In the genomic region with DNA sequence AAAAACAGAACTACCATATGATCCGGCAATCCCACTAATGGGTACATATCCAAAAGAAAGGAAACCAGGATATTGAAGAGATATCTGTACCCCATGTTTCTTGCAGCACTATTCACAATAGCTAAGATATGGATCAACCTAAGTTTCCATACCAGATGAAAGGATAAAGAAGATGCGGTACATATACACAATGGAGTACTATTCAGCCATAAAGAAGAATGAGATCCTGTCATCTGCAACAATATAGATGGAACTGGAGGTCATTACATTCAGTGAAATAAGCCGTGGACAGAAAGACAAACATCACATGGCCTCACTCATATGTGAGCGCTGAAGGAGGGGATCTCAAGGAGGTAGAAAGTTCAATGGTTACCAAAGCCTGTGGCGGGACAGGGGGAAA, we compare ENCODE assay signal across 14 cellular contexts. TPM values are rescaled to one million over a fixed set of nuclear protein-coding genes. Genes with fewer than 3 reads are reported as not detected.
A peak's percentile ranks its signal among the peaks of the same experiment; 100 is the strongest.
DNase-seq lines count a peak whose midpoint lies in the region; ATAC-seq and TF ChIP-seq lines count a peak whose summit lies in the region.
"Had no signal": no experiment of that assay in that cellular context is flagged by ENCODE, and none has a peak within 500 bp of the region (broad histone marks: within the 10 kb centered on the region; RNA-seq: fewer than 3 reads in every experiment).

No MANE protein-coding gene starts in this region.

- no peak for TF ChIP-seq CTCF in A673 (conservative IDR thresholded peaks at IDR 0.05; ENCODE audit: low read depth, low read length)
- no peak for TF ChIP-seq CTCF in CD4-positive, alpha-beta T cell (IDR thresholded peaks at IDR 0.05)
- no peak for TF ChIP-seq CTCF in neural crest cell (conservative IDR thresholded peaks at IDR 0.05)
- no peak for TF ChIP-seq CTCF in heart left ventricle (IDR thresholded peaks at IDR 0.05)

- H3K9me3 Mint-ChIP-seq in CD4-positive, alpha-beta T cell, result no peaks in the 10 kb centered on the region
- no peaks in the 10 kb centered on the region for H3K9me3 Mint-ChIP-seq in activated T-helper 2 cell treated with anti-CD3 and anti-CD28 coated beads, Interferon-gamma antibody, Interleukin-2, Interleukin-4, amounts not matched to agents 10 μg/mL and 5 μg/mL and 100 μg/mL, durations not matched to agents 14 hours and 24 hours and 36 hours
- peaks cover 10% of the 10 kb centered on the region for H3K9me3 Mint-ChIP-seq in neural crest cell
- H3K9me3 Mint-ChIP-seq: CD4-positive, alpha-beta memory T cell had no signal

- no peak for ATAC-seq in CD4-positive, alpha-beta T cell (ENCODE audit: poor library complexity)
- no peak for ATAC-seq in heart left ventricle
- no peak for ATAC-seq in HG02623 (IDR thresholded peaks at IDR 0.05; ENCODE audit: unreplicated experiment)
- ATAC-seq: GM12878 had no signal

- peak overlapping the region; percentile 81 for H3K4me3 Mint-ChIP-seq in CD4-positive, alpha-beta T cell
- H3K4me3 Mint-ChIP-seq in activated T-helper 2 cell treated with anti-CD3 and anti-CD28 coated beads, Interferon-gamma antibody, Interleukin-2, Interleukin-4, amounts not matched to agents 10 μg/mL and 5 μg/mL and 100 μg/mL, durations not matched to agents 14 hours and 24 hours and 36 hours (ENCODE audit: low read depth), result peak overlapping the region; percentile 20
- H3K4me3 Mint-ChIP-seq in neural crest cell, result peak overlapping the region; percentile 79

- no peak for DNase-seq in A673 (ENCODE audit: low spot score)
- no peak for DNase-seq in CD4-positive, alpha-beta T cell
- no peak for DNase-seq in activated T-helper 2 cell treated with anti-CD3 and anti-CD28 coated beads, Interferon-gamma antibody, Interleukin-2, Interleukin-4, amounts not matched to agents 10 μg/mL and 5 μg/mL and 100 μg/mL, durations not matched to agents 14 hours and 24 hours and 36 hours (ENCODE audit: low spot score)
- no peak for DNase-seq in neural crest cell (ENCODE audit: low read depth, low spot score)
- no peak for DNase-seq in heart left ventricle
- no peak for DNase-seq in nucleus accumbens (lab: John Stamatoyannopoulos, UW)
- DNase-seq: GDM1, NCI-H1092, NCI-H510A had no signal

- intact Hi-C loops in A673 (cut with micrococcal nuclease; ENCODE audit: unreplicated experiment), result no loop called here
- intact Hi-C loops in CD4-positive, alpha-beta T cell (cut with DNase I, micrococcal nuclease), result loop anchor here (5.0 to 10.0 kb wide), 11 partner anchors 89 to 1594 kb away; a partner anchor contains a TSS
- intact Hi-C loops in activated T-helper 2 cell treated with anti-CD3 and anti-CD28 coated beads, Interferon-gamma antibody, Interleukin-2, Interleukin-4, amounts not matched to agents 10 μg/mL and 5 μg/mL and 100 μg/mL, durations not matched to agents 14 hours and 24 hours and 36 hours (cut with micrococcal nuclease), result loop anchor here (5.0 kb wide), 1 partner anchor 1516 kb away; a partner anchor contains a TSS
- intact Hi-C loops in heart left ventricle (cut with DNase I), result loop anchor here in 6 of 10 donors (5.0 to 10.0 kb wide), 5 partner anchors 89 to 276 kb away; a partner anchor contains a TSS

- CTCF ChIA-PET in A673 (lab: Charles Lee), result no interaction called here
- CTCF ChIA-PET in CD4-positive, alpha-beta T cell (lab: Charles Lee), result no interaction called here

- TSS peak; percentile 11 for BruUV-seq in A673 (replicated peaks; lab: Mats Ljungman, UMichigan)

- H3K4me1 ChIP-seq in A673 (ENCODE audit: insufficient read depth, low read length, poor library complexity, severe bottlenecking) (peaks cover 6% of the 10 kb centered on the region), heart left ventricle (peaks cover 0 to 25% (median 11%) of the 10 kb centered on the region in 12 donors)
- H3K4me1 ChIP-seq: SJCRH30 had no signal

- POLR2A ChIA-PET in A673 (lab: Charles Lee; ENCODE audit: low non-redundant PET), result no interaction called here
- POLR2A ChIA-PET in CD4-positive, alpha-beta T cell (lab: Charles Lee), result no interaction called here

- H3K27ac ChIP-seq in A673 (ENCODE audit: low read depth, low read length, poor library complexity, severe bottlenecking) (no peak overlapping the region), heart left ventricle (no peak overlapping the region)
- H3K27ac ChIP-seq in CD4-positive, alpha-beta T cell (ENCODE audit: low read depth, low read length), result no peak overlapping the region
- H3K27ac ChIP-seq: SJCRH30 had no signal

- H3K36me3 ChIP-seq in A673 (ENCODE audit: insufficient read depth, low read length, poor library complexity, severe bottlenecking) (no peaks in the 10 kb centered on the region), heart left ventricle (no peaks in the 10 kb centered on the region)
- H3K36me3 ChIP-seq: MG63, SJCRH30 had no signal

- H3K4me3 ChIP-seq in A673 (ENCODE audit: low read depth, low read length, poor library complexity, severe bottlenecking) (no peak overlapping the region), heart left ventricle (no peak overlapping the region)
- H3K4me3 ChIP-seq: GM12878, MG63, SJCRH30 had no signal

- H3K27me3 Mint-ChIP-seq in CD4-positive, alpha-beta T cell, result no peaks in the 10 kb centered on the region
- H3K27me3 Mint-ChIP-seq in activated T-helper 2 cell treated with anti-CD3 and anti-CD28 coated beads, Interferon-gamma antibody, Interleukin-2, Interleukin-4, amounts not matched to agents 10 μg/mL and 5 μg/mL and 100 μg/mL, durations not matched to agents 14 hours and 24 hours and 36 hours (ENCODE audit: low read depth), result no peaks in the 10 kb centered on the region
- no peaks in the 10 kb centered on the region for H3K27me3 Mint-ChIP-seq in neural crest cell (ENCODE audit: low read depth)
- H3K27me3 Mint-ChIP-seq: CD4-positive, alpha-beta memory T cell had no signal

- 93 to 98% (median 96%) methylated on average over 5 of the region's 5 CpGs for WGBS in heart left ventricle, 4 donors

- no peaks in the 10 kb centered on the region for H3K27me3 ChIP-seq in A673 (replicated peaks; ENCODE audit: insufficient read depth, low read depth, low read length, poor library complexity)
- no peaks in the 10 kb centered on the region for H3K27me3 ChIP-seq in CD4-positive, alpha-beta T cell (ENCODE audit: control insufficient read depth, insufficient read depth, low read length)
- no peaks in the 10 kb centered on the region for H3K27me3 ChIP-seq in heart left ventricle
- H3K27me3 ChIP-seq: MG63, SJCRH30 had no signal

- no peak for TF ChIP-seq POLR2A in heart left ventricle (IDR thresholded peaks at IDR 0.05)

- H3K27ac Mint-ChIP-seq in CD4-positive, alpha-beta T cell, result peak overlapping the region; percentile 53
- H3K27ac Mint-ChIP-seq in activated T-helper 2 cell treated with anti-CD3 and anti-CD28 coated beads, Interferon-gamma antibody, Interleukin-2, Interleukin-4, amounts not matched to agents 10 μg/mL and 5 μg/mL and 100 μg/mL, durations not matched to agents 14 hours and 24 hours and 36 hours, result no peak overlapping the region
- no peak overlapping the region for H3K27ac Mint-ChIP-seq in neural crest cell (ENCODE audit: unreplicated experiment)

- no peaks in the 10 kb centered on the region for H3K9me3 ChIP-seq in A673 (ENCODE audit: low read depth, low read length, poor library complexity, severe bottlenecking)
- no peaks in the 10 kb centered on the region for H3K9me3 ChIP-seq in CD4-positive, alpha-beta T cell (ENCODE audit: control insufficient read depth, low read length)
- H3K9me3 ChIP-seq in heart left ventricle, result peaks cover 0 to 3% (median 0%) of the 10 kb centered on the region in 12 donors
- H3K9me3 ChIP-seq: MG63, SJCRH30 had no signal

- H3K4me1 Mint-ChIP-seq in CD4-positive, alpha-beta T cell (ENCODE audit: low read depth), result peaks cover 30% of the 10 kb centered on the region
- H3K4me1 Mint-ChIP-seq in activated T-helper 2 cell treated with anti-CD3 and anti-CD28 coated beads, Interferon-gamma antibody, Interleukin-2, Interleukin-4, amounts not matched to agents 10 μg/mL and 5 μg/mL and 100 μg/mL, durations not matched to agents 14 hours and 24 hours and 36 hours (ENCODE audit: low read depth), result peaks cover 13% of the 10 kb centered on the region
- peaks cover 24% of the 10 kb centered on the region for H3K4me1 Mint-ChIP-seq in neural crest cell

- peaks cover 5% of the 10 kb centered on the region for H3K36me3 Mint-ChIP-seq in CD4-positive, alpha-beta T cell (ENCODE audit: low read depth)
- H3K36me3 Mint-ChIP-seq in activated T-helper 2 cell treated with anti-CD3 and anti-CD28 coated beads, Interferon-gamma antibody, Interleukin-2, Interleukin-4, amounts not matched to agents 10 μg/mL and 5 μg/mL and 100 μg/mL, durations not matched to agents 14 hours and 24 hours and 36 hours (ENCODE audit: low read depth), result no peaks in the 10 kb centered on the region
- H3K36me3 Mint-ChIP-seq in neural crest cell (ENCODE audit: low read depth), result peaks cover 24% of the 10 kb centered on the region

RNA-seq across cellular contexts. Expression of a gene that starts 3.0 kb away (rescaled TPM):
- total RNA-seq in A673 (2021) (56.5 and 62.8 TPM in 2 replicates), neural crest cell (58.1 and 58.8 TPM in 2 replicates), heart left ventricle (10 to 100 TPM; 33.3 to 57.6 (median 46.4) TPM)
- 10 to 100 TPM; 26.5 to 29.1 TPM for total RNA-seq in CD4-positive, alpha-beta T cell
- total RNA-seq in activated T-helper 2 cell treated with anti-CD3 and anti-CD28 coated beads, Interferon-gamma antibody, Interleukin-2, Interleukin-4, amounts not matched to agents 10 μg/mL and 5 μg/mL and 100 μg/mL, durations not matched to agents 14 hours and 24 hours and 36 hours, result 13.1 and 14.7 TPM in 2 replicates
- 10 to 100 TPM; 20.9 to 60.1 TPM for polyA plus RNA-seq in heart left ventricle

Comparison
In these comparisons a context has a peak if more than half of its experiments do, and no peak if none do; other contexts are left out.
1. H3K4me3 Mint-ChIP-seq: peak in every context shown above with its lines; median percentile 81 in CD4-positive, alpha-beta T cell; 79 in neural crest cell; 20 in activated T-helper 2 cell treated with anti-CD3 and anti-CD28 coated beads, Interferon-gamma antibody, Interleukin-2, Interleukin-4, amounts not matched to agents 10 μg/mL and 5 μg/mL and 100 μg/mL, durations not matched to agents 14 hours and 24 hours and 36 hours.